ENCODE assay signal across 1 cellular context in the genomic region with DNA sequence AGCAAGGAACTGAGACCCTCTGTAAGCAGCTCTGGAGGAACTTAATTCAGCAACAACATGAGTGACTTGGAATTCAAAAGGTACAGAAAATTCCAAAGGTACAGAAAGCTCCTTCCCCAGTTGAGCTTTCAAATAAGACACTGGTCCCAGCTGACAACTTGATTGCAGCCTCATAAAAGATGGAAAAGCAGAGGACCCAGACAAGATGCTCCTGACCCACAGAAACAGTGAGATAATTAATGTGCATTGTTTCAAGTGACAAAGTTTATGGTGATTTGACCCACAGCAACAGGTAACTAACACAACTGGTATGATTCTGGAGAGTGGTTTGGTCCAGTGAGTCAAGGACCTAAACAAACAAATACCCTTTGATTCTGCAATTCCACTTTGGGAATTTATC.
"Had no signal": no experiment of that assay in that cellular context is flagged by ENCODE, and none has a peak within 500 bp of the region (broad histone marks: within the 10 kb centered on the region; RNA-seq: fewer than 3 reads in every experiment).

No MANE protein-coding gene starts in this region.

- H3K36me3 ChIP-seq: MG63 had no signal

- H3K9me3 ChIP-seq: MG63 had no signal

- H3K4me3 ChIP-seq: MG63 had no signal
